ENCODE assay signal across 24 cellular contexts in genomic region chr15:48637639-48638038, GRCh38.
"Had no signal": no experiment of that assay in that cellular context is flagged by ENCODE, and none has a peak within 500 bp of the region (broad histone marks: within the 10 kb centered on the region; RNA-seq: fewer than 3 reads in every experiment).

No MANE protein-coding gene starts in this region.

- H3K9me3 ChIP-seq: esophagus muscularis mucosa, left ventricle myocardium inferior, lower lobe of right lung, psoas muscle, stomach had no signal

- H3K27me3 ChIP-seq: dorsolateral prefrontal cortex, esophagus muscularis mucosa, hepatocyte, stomach had no signal

- H3K4me1 Mint-ChIP-seq: memory B cell had no signal

- H3K9ac ChIP-seq: neural progenitor cell had no signal

- H3K4me3 ChIP-seq: coronary artery, dorsolateral prefrontal cortex, esophagus muscularis mucosa, hepatocyte, left ventricle myocardium inferior, lower lobe of right lung, neural progenitor cell, psoas muscle, skin epidermis, stomach had no signal

- H2AFZ ChIP-seq: hepatocyte, neural progenitor cell had no signal

- DNase-seq: dorsolateral prefrontal cortex; effector memory CD8-positive, alpha-beta T cell; foreskin melanocyte; head of caudate nucleus; kidney; left cardiac atrium; left ventricle myocardium inferior; lower lobe of right lung; midbrain; nucleus accumbens; psoas muscle; retina; stimulated activated CD4-positive, alpha-beta T cell treated with anti-CD3 and anti-CD28 coated beads, Interleukin-12 subunit alpha, Interleukin-12 subunit beta, amount 100 ng/mL, for 4 hours; stimulated activated naive CD4-positive, alpha-beta T cell; stomach had no signal

- H3K36me3 Mint-ChIP-seq: memory B cell; natural killer cell treated with Interleukin-12 subunit alpha and Interleukin-12 subunit beta and Interleukin-15 and Interleukin-18, amount 100 ng/mL, for 72 hours had no signal

- H3K27ac ChIP-seq: epithelial cell of prostate, esophagus muscularis mucosa, hepatocyte, left ventricle myocardium inferior, lower lobe of right lung, neural progenitor cell, psoas muscle, stomach had no signal

- H3K4me3 Mint-ChIP-seq: effector memory CD8-positive, alpha-beta T cell; memory B cell; natural killer cell treated with Interleukin-12 subunit alpha and Interleukin-12 subunit beta and Interleukin-15 and Interleukin-18, amount 100 ng/mL, for 72 hours; neural progenitor cell had no signal

- H3K4me1 ChIP-seq: neural progenitor cell had no signal

- H3K27ac Mint-ChIP-seq: effector memory CD8-positive, alpha-beta T cell; memory B cell; natural killer cell treated with Interleukin-12 subunit alpha and Interleukin-12 subunit beta and Interleukin-15 and Interleukin-18, amount 100 ng/mL, for 72 hours; neural progenitor cell had no signal

- ATAC-seq: effector memory CD8-positive, alpha-beta T cell; left cardiac atrium; lower lobe of right lung; natural killer cell treated with Interleukin-12 subunit alpha and Interleukin-12 subunit beta and Interleukin-15 and Interleukin-18, amount 100 ng/mL, for 72 hours; psoas muscle; sciatic nerve had no signal

- H3K36me3 ChIP-seq: esophagus muscularis mucosa, left ventricle myocardium inferior, lower lobe of right lung, neural progenitor cell, stomach had no signal

- H3K4me2 ChIP-seq: hepatocyte, neural progenitor cell had no signal

- H3K9me3 Mint-ChIP-seq: effector memory CD8-positive, alpha-beta T cell; memory B cell; natural killer cell treated with Interleukin-12 subunit alpha and Interleukin-12 subunit beta and Interleukin-15 and Interleukin-18, amount 100 ng/mL, for 72 hours; neural progenitor cell had no signal
